In the genomic region with DNA sequence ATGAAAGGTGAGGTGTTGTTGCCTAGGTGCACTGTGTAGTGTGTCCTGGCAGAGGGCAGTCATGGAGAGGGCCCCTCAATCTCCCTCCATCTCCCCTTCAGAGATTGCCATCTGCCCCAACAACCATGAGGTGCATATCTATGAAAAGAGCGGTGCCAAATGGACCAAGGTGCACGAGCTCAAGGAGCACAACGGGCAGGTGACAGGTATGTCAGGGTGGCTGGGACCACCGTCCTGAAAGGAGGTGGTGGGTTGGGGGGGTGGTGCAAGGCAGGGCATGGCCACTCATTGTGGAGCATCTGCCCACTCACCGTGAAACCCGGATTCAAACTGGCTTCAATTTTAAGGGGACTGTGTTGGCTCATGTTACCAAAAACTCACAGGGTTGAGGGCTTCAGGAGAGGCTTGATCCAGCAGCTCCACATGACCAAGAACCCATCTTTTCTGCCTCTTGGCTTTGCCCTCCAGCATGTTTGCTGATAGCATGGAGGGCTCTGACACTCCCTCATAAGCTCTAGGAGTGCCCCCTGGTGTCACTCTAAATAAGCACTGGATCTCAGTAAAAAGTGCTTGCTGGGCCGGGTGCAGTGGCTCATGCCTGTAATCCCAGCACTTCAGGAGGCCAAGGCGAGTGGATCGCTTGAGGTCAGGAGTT, we compare ENCODE assay signal across 9 cellular contexts. TPM values are rescaled to one million over a fixed set of nuclear protein-coding genes. Genes with fewer than 3 reads are reported as not detected.
DNase-seq lines count a peak whose midpoint lies in the region; ATAC-seq lines count a peak whose summit lies in the region.
"Had no signal": no experiment of that assay in that cellular context is flagged by ENCODE, and none has a peak within 500 bp of the region (broad histone marks: within the 10 kb centered on the region; RNA-seq: fewer than 3 reads in every experiment).

No MANE protein-coding gene starts in this region.

- peaks cover 19% of the 10 kb centered on the region for H3K4me1 Mint-ChIP-seq in activated naive CD4-positive, alpha-beta T cell treated with anti-CD3 and anti-CD28 coated beads for 36 hours (ENCODE audit: low read depth)
- H3K4me1 Mint-ChIP-seq in stimulated activated naive CD8-positive, alpha-beta T cell treated with anti-CD3 and anti-CD28 coated beads, Interleukin-15, amount 100 ng/mL, for 72 hours = peaks cover 50% of the 10 kb centered on the region

- H3K36me3 Mint-ChIP-seq in activated naive CD4-positive, alpha-beta T cell treated with anti-CD3 and anti-CD28 coated beads for 36 hours (ENCODE audit: low read depth) = peaks cover 42% of the 10 kb centered on the region

- peak; percentile 79 for ATAC-seq in stimulated activated naive CD8-positive, alpha-beta T cell treated with anti-CD3 and anti-CD28 coated beads, Interleukin-15, amount 100 ng/mL, for 72 hours
- no peak for ATAC-seq in GM21529 (IDR thresholded peaks at IDR 0.05; ENCODE audit: unreplicated experiment)
- ATAC-seq in HG03432 (IDR thresholded peaks at IDR 0.05; ENCODE audit: unreplicated experiment) = no peak
- ATAC-seq in GM21528 (IDR thresholded peaks at IDR 0.05; ENCODE audit: low FRiP score, unreplicated experiment) = no peak

- H3K27me3 Mint-ChIP-seq in activated naive CD4-positive, alpha-beta T cell treated with anti-CD3 and anti-CD28 coated beads for 36 hours (ENCODE audit: low read depth) = no peaks in the 10 kb centered on the region
- no peaks in the 10 kb centered on the region for H3K27me3 Mint-ChIP-seq in stimulated activated naive CD8-positive, alpha-beta T cell treated with anti-CD3 and anti-CD28 coated beads, Interleukin-15, amount 100 ng/mL, for 72 hours

- no peak overlapping the region for H3K27ac Mint-ChIP-seq in activated naive CD4-positive, alpha-beta T cell treated with anti-CD3 and anti-CD28 coated beads for 36 hours
- peak overlapping the region in 1 of 2 donors; percentile 63 for H3K27ac Mint-ChIP-seq in stimulated activated naive CD8-positive, alpha-beta T cell treated with anti-CD3 and anti-CD28 coated beads, Interleukin-15, amount 100 ng/mL, for 72 hours

- intact Hi-C loops in activated naive CD4-positive, alpha-beta T cell treated with anti-CD3 and anti-CD28 coated beads for 36 hours (cut with micrococcal nuclease) = loop anchor here (1.0 kb wide), 3 partner anchors 21 to 112 kb away; no protein-coding TSS in a partner anchor

- no peaks in the 10 kb centered on the region for H3K9me3 Mint-ChIP-seq in activated naive CD4-positive, alpha-beta T cell treated with anti-CD3 and anti-CD28 coated beads for 36 hours
- no peaks in the 10 kb centered on the region for H3K9me3 Mint-ChIP-seq in stimulated activated naive CD8-positive, alpha-beta T cell treated with anti-CD3 and anti-CD28 coated beads, Interleukin-15, amount 100 ng/mL, for 72 hours

- peak; percentile 54 for DNase-seq in activated naive CD4-positive, alpha-beta T cell treated with anti-CD3 and anti-CD28 coated beads for 36 hours
- DNase-seq in activated naive CD4-positive, alpha-beta T cell (lab: John Stamatoyannopoulos, UW) = no peak
- DNase-seq in NOMO-1 treated with DMSO at 0.1 percent for 48 hours (lab: John Stamatoyannopoulos, UW; ENCODE audit: unreplicated experiment) (peak; percentile 63), cerebellar cortex (ENCODE audit: low spot score) (peak; percentile 49)
- peak in 1 of 2 donors; percentile 40 for DNase-seq in stimulated activated naive CD8-positive, alpha-beta T cell treated with anti-CD3 and anti-CD28 coated beads, Interleukin-15, amount 100 ng/mL, for 72 hours
- DNase-seq: retina had no signal

- CTCF ChIA-PET in activated naive CD4-positive, alpha-beta T cell treated with anti-CD3 and anti-CD28 coated beads for 36 hours (lab: Charles Lee) = interaction anchor here (0.6 to 1.0 kb wide), 2 partner anchors 16 to 24 kb away, joined by 3 to 4 read pairs; no protein-coding TSS in a partner anchor

- no peak overlapping the region for H3K4me3 Mint-ChIP-seq in activated naive CD4-positive, alpha-beta T cell treated with anti-CD3 and anti-CD28 coated beads for 36 hours
- no peak overlapping the region for H3K4me3 Mint-ChIP-seq in stimulated activated naive CD8-positive, alpha-beta T cell treated with anti-CD3 and anti-CD28 coated beads, Interleukin-15, amount 100 ng/mL, for 72 hours

RNA-seq across cellular contexts. Expression of a gene that starts 12.2 kb away (rescaled TPM):
- 100 to 1,000 TPM; 334 to 345 TPM for total RNA-seq in activated naive CD4-positive, alpha-beta T cell treated with anti-CD3 and anti-CD28 coated beads for 36 hours

RNA-seq across cellular contexts. Expression of a gene that starts 21.7 kb away (rescaled TPM):
- 100 to 1,000 TPM; 169 to 194 TPM for total RNA-seq in activated naive CD4-positive, alpha-beta T cell treated with anti-CD3 and anti-CD28 coated beads for 36 hours

RNA-seq across cellular contexts. Expression of a gene that starts 22.1 kb away (rescaled TPM):
- total RNA-seq in activated naive CD4-positive, alpha-beta T cell treated with anti-CD3 and anti-CD28 coated beads for 36 hours = 100 to 1,000 TPM; 160 to 176 TPM

RNA-seq across cellular contexts. Expression of a gene that starts 51.9 kb away (rescaled TPM):
- total RNA-seq in activated naive CD4-positive, alpha-beta T cell treated with anti-CD3 and anti-CD28 coated beads for 36 hours = 1 to 10 TPM; 3.5 to 5.1 TPM

RNA-seq across cellular contexts. Expression of a gene that starts 52.0 kb away (rescaled TPM):
- total RNA-seq in activated naive CD4-positive, alpha-beta T cell treated with anti-CD3 and anti-CD28 coated beads for 36 hours = 10 to 100 TPM; 70.6 to 73.5 TPM

Comparison
In these comparisons a context has a peak if more than half of its experiments do, and no peak if none do; other contexts are left out.
1. DNase-seq: peak in activated naive CD4-positive, alpha-beta T cell treated with anti-CD3 and anti-CD28 coated beads for 36 hours (single experiment), NOMO-1 treated with DMSO at 0.1 percent for 48 hours (single experiment) and cerebellar cortex (single experiment); none in activated naive CD4-positive, alpha-beta T cell (0 of 4).